Comparison of ENCODE assay signal across 1 cellular context in genomic region chr18:31647354-31647753, GRCh38.
A peak's percentile ranks its signal among the peaks of the same experiment; 100 is the strongest.
TF ChIP-seq lines count a peak whose summit lies in the region.

No MANE protein-coding gene starts in this region.

TF ChIP-seq in HepG2, 621 proteins besides CTCF, POLR2A, EP300 and RAD21:
- TF ChIP-seq, protein P1, sequence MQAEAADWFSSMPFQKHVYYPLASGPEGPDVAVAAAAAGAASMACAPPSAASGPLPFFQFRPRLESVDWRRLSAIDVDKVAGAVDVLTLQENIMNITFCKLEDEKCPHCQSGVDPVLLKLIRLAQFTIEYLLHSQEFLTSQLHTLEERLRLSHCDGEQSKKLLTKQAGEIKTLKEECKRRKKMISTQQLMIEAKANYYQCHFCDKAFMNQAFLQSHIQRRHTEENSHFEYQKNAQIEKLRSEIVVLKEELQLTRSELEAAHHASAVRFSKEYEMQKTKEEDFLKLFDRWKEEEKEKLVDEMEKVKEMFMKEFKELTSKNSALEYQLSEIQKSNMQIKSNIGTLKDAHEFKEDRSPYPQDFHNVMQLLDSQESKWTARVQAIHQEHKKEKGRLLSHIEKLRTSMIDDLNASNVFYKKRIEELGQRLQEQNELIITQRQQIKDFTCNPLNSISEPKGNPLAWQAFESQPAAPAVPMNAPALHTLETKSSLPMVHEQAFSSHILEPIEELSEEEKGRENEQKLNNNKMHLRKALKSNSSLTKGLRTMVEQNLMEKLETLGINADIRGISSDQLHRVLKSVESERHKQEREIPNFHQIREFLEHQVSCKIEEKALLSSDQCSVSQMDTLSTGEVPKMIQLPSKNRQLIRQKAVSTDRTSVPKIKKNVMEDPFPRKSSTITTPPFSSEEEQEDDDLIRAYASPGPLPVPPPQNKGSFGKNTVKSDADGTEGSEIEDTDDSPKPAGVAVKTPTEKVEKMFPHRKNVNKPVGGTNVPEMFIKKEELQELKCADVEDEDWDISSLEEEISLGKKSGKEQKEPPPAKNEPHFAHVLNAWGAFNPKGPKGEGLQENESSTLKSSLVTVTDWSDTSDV (CRISPR knock-in tag; IDR thresholded peaks at IDR 0.05), result no peak
- TF ChIP-seq ZNF337 (CRISPR knock-in tag; IDR thresholded peaks at IDR 0.05; ENCODE audit: borderline replicate concordance, low read depth), result no peak
- TF ChIP-seq TSC22D2 (CRISPR knock-in tag; IDR thresholded peaks at IDR 0.05; ENCODE audit: borderline replicate concordance), result no peak
- TF ChIP-seq, protein P2, sequence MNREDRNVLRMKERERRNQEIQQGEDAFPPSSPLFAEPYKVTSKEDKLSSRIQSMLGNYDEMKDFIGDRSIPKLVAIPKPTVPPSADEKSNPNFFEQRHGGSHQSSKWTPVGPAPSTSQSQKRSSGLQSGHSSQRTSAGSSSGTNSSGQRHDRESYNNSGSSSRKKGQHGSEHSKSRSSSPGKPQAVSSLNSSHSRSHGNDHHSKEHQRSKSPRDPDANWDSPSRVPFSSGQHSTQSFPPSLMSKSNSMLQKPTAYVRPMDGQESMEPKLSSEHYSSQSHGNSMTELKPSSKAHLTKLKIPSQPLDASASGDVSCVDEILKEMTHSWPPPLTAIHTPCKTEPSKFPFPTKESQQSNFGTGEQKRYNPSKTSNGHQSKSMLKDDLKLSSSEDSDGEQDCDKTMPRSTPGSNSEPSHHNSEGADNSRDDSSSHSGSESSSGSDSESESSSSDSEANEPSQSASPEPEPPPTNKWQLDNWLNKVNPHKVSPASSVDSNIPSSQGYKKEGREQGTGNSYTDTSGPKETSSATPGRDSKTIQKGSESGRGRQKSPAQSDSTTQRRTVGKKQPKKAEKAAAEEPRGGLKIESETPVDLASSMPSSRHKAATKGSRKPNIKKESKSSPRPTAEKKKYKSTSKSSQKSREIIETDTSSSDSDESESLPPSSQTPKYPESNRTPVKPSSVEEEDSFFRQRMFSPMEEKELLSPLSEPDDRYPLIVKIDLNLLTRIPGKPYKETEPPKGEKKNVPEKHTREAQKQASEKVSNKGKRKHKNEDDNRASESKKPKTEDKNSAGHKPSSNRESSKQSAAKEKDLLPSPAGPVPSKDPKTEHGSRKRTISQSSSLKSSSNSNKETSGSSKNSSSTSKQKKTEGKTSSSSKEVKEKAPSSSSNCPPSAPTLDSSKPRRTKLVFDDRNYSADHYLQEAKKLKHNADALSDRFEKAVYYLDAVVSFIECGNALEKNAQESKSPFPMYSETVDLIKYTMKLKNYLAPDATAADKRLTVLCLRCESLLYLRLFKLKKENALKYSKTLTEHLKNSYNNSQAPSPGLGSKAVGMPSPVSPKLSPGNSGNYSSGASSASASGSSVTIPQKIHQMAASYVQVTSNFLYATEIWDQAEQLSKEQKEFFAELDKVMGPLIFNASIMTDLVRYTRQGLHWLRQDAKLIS (CRISPR knock-in tag; IDR thresholded peaks at IDR 0.05), result no peak
- TF ChIP-seq, protein P3, sequence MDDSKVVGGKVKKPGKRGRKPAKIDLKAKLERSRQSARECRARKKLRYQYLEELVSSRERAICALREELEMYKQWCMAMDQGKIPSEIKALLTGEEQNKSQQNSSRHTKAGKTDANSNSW (CRISPR knock-in tag; IDR thresholded peaks at IDR 0.05; ENCODE audit: borderline replicate concordance), result no peak
- TF ChIP-seq ZNF354B (CRISPR knock-in tag; IDR thresholded peaks at IDR 0.05), result 0 out of 2 replicates have a peak, but pooled peaks have one; percentile 51
- TF ChIP-seq SALL1 (CRISPR knock-in tag; IDR thresholded peaks at IDR 0.05), result peak; percentile 48
- TF ChIP-seq ZMYM4 (CRISPR knock-in tag; IDR thresholded peaks at IDR 0.05), result peak; percentile 70
- TF ChIP-seq POGZ (CRISPR knock-in tag; IDR thresholded peaks at IDR 0.05), result peak; percentile 41; the same call in 1 of the 2 replicates
- peak; percentile 55; the same call in 1 of the 2 replicates for TF ChIP-seq PHF21A (CRISPR knock-in tag; IDR thresholded peaks at IDR 0.05)
- TF ChIP-seq EEA1 (CRISPR knock-in tag; IDR thresholded peaks at IDR 0.05; ENCODE audit: borderline replicate concordance), result no peak
- TF ChIP-seq TBP (CRISPR knock-in tag; IDR thresholded peaks at IDR 0.05), result no peak
- TF ChIP-seq ZNF580 (CRISPR knock-in tag; IDR thresholded peaks at IDR 0.05; ENCODE audit: borderline replicate concordance, low read depth), result no peak
- TF ChIP-seq, protein P4, sequence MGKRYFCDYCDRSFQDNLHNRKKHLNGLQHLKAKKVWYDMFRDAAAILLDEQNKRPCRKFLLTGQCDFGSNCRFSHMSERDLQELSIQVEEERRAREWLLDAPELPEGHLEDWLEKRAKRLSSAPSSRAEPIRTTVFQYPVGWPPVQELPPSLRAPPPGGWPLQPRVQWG (CRISPR knock-in tag; IDR thresholded peaks at IDR 0.05; ENCODE audit: borderline replicate concordance, low read depth), result no peak
- TF ChIP-seq, protein P5, sequence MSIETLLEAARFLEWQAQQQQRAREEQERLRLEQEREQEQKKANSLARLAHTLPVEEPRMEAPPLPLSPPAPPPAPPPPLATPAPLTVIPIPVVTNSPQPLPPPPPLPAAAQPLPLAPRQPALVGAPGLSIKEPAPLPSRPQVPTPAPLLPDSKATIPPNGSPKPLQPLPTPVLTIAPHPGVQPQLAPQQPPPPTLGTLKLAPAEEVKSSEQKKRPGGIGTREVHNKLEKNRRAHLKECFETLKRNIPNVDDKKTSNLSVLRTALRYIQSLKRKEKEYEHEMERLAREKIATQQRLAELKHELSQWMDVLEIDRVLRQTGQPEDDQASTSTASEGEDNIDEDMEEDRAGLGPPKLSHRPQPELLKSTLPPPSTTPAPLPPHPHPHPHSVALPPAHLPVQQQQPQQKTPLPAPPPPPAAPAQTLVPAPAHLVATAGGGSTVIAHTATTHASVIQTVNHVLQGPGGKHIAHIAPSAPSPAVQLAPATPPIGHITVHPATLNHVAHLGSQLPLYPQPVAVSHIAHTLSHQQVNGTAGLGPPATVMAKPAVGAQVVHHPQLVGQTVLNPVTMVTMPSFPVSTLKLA (IDR thresholded peaks at IDR 0.05), result no peak
- no peak for TF ChIP-seq ARNTL (CRISPR knock-in tag; IDR thresholded peaks at IDR 0.05)
- no peak for TF ChIP-seq GZF1 (CRISPR knock-in tag; IDR thresholded peaks at IDR 0.05)
- peak; percentile 74; the same call in 1 of the 2 replicates for TF ChIP-seq ZNF281 (CRISPR knock-in tag; IDR thresholded peaks at IDR 0.05; ENCODE audit: borderline replicate concordance)
- 0 out of 2 replicates have a peak, but pooled peaks have one; percentile 21 for TF ChIP-seq ZSCAN5A (CRISPR knock-in tag; IDR thresholded peaks at IDR 0.05; ENCODE audit: borderline replicate concordance)
- TF ChIP-seq HNF4G (IDR thresholded peaks at IDR 0.05; ENCODE audit: borderline replicate concordance, low read depth, low read length), result peak; percentile 61; the same call in 1 of the 2 replicates
- no peak for TF ChIP-seq HNF4G (CRISPR knock-in tag; IDR thresholded peaks at IDR 0.05; ENCODE audit: borderline replicate concordance, low read depth)
- TF ChIP-seq TARDBP (CRISPR knock-in tag; IDR thresholded peaks at IDR 0.05), result 0 out of 2 replicates have a peak, but pooled peaks have one; percentile 24
- peak; percentile 55; the same call in 1 of the 2 replicates for TF ChIP-seq ZMYM3 (CRISPR knock-in tag; IDR thresholded peaks at IDR 0.05)
- TF ChIP-seq HNF4A (CRISPR knock-in tag; IDR thresholded peaks at IDR 0.05), result peak; percentile 73
- TF ChIP-seq ZNF484 (CRISPR knock-in tag; IDR thresholded peaks at IDR 0.05; ENCODE audit: borderline replicate concordance, low read depth), result no peak
- TF ChIP-seq PAXIP1 (CRISPR knock-in tag; conservative IDR thresholded peaks at IDR 0.05), result peak; percentile 63
- TF ChIP-seq ZMYM2 (CRISPR knock-in tag; IDR thresholded peaks at IDR 0.05), result 0 out of 2 replicates have a peak, but pooled peaks have one; percentile 38
- no peak for TF ChIP-seq ZFP36L2 (CRISPR knock-in tag; IDR thresholded peaks at IDR 0.05)
